11 cellular contexts compared by ENCODE assay signal in genomic region chr3:196198771-196199753, GRCh38. TPM values are rescaled to one million over a fixed set of nuclear protein-coding genes. Genes with fewer than 3 reads are reported as not detected.
DNase-seq lines count a peak whose midpoint lies in the region; ATAC-seq and TF ChIP-seq lines count a peak whose summit lies in the region.
"Had no signal": no experiment of that assay in that cellular context is flagged by ENCODE, and none has a peak within 500 bp of the region (broad histone marks: within the 10 kb centered on the region; RNA-seq: fewer than 3 reads in every experiment).

No MANE protein-coding gene starts in this region.

- H3K4me2 ChIP-seq in mammary epithelial cell (ENCODE audit: insufficient read depth, low read depth, low read length) = no peak overlapping the region

- no peaks in the 10 kb centered on the region for H3K36me3 ChIP-seq in mammary epithelial cell (ENCODE audit: insufficient read depth, low read length)
- H3K36me3 ChIP-seq: sigmoid colon had no signal

- H3K27ac ChIP-seq in mammary epithelial cell (ENCODE audit: insufficient read depth, low read depth, low read length) = no peak overlapping the region
- H3K27ac ChIP-seq: sigmoid colon had no signal

- no peaks in the 10 kb centered on the region for H4K20me1 ChIP-seq in mammary epithelial cell (ENCODE audit: insufficient read depth, low read length)

- no peak overlapping the region for H3K9ac ChIP-seq in mammary epithelial cell (ENCODE audit: insufficient read depth, low read length)

- no peak for ATAC-seq in GM21447 (IDR thresholded peaks at IDR 0.05; ENCODE audit: unreplicated experiment)

- H3K79me2 ChIP-seq in mammary epithelial cell (ENCODE audit: insufficient read depth, low read length) = no peaks in the 10 kb centered on the region

- H3K4me3 ChIP-seq in NB4 (ENCODE audit: low read depth, low read length) = no peak overlapping the region
- H3K4me3 ChIP-seq in mammary epithelial cell (replicated peaks in 1 of 3; ENCODE audit: insufficient read depth in 1 of 3, low read depth in 2 of 3, low read length in 3 of 3) = no peak overlapping the region
- H3K4me3 ChIP-seq: sigmoid colon had no signal

- DNase-seq in DMS53 (lab: John Stamatoyannopoulos, UW) (peak; percentile 51), DMS53 treated with DMSO at 0.1 percent for 48 hours (lab: John Stamatoyannopoulos, UW; ENCODE audit: unreplicated experiment) (no peak), NB4 (ENCODE audit: low read depth) (peak; percentile 66), mammary epithelial cell (no peak), retina (peak; percentile 40), AG08395 (ENCODE audit: low spot score) (no peak)
- DNase-seq in activated CD4-positive, alpha-beta T cell treated with anti-CD3 and anti-CD28 coated beads for 4 hours = no peak
- DNase-seq: NCI-H1092 treated with DMSO at 0.1 percent for 48 hours, sigmoid colon had no signal

- no peak for TF ChIP-seq POLR2A in NB4 (IDR thresholded peaks at IDR 0.05; ENCODE audit: extremely low read depth, insufficient read length)

- no peak overlapping the region for H2AFZ ChIP-seq in mammary epithelial cell (ENCODE audit: low read depth, low read length)

- 77% methylated on average over 18 of the region's 19 CpGs for WGBS in mammary epithelial cell (ENCODE audit: low coverage, missing lambda C conversion rate)

- dilution Hi-C loops in mammary epithelial cell (cut with HindIII; ENCODE audit: low sequenced_read_pairs) = no loop called here

- H3K4me1 ChIP-seq in mammary epithelial cell (ENCODE audit: insufficient read depth, low read length) = peaks cover 2% of the 10 kb centered on the region

- no peaks in the 10 kb centered on the region for H3K9me3 ChIP-seq in mammary epithelial cell (replicated peaks; ENCODE audit: insufficient read depth, low read length)
- H3K9me3 ChIP-seq: sigmoid colon had no signal

- CTCF ChIA-PET in mammary epithelial cell (lab: Charles Lee; ENCODE audit: low non-redundant PET) = interaction anchor here (0.6 kb wide), 2 partner anchors 126 to 135 kb away, joined by 4 to 27 read pairs; no protein-coding TSS in a partner anchor

- in situ Hi-C loops in mammary epithelial cell (cut with MboI; ENCODE audit: low sequenced_read_pairs in 2 of 2) = loop anchor here (5.0 to 25.0 kb wide), 3 partner anchors 127 to 362 kb away; no protein-coding TSS in a partner anchor

- intact Hi-C loops in mammary epithelial cell (cut with micrococcal nuclease) = no loop called here

- H3K27me3 ChIP-seq in mammary epithelial cell (ENCODE audit: insufficient read depth, low read length) = no peaks in the 10 kb centered on the region
- H3K27me3 ChIP-seq: sigmoid colon had no signal

- TF ChIP-seq CTCF in NB4 (IDR thresholded peaks at IDR 0.05; ENCODE audit: low read depth, low read length) = peak; percentile 41
- peak; percentile 42 for TF ChIP-seq CTCF in mammary epithelial cell (conservative IDR thresholded peaks at IDR 0.05 in 1 of 2, IDR thresholded peaks at IDR 0.05 in 1 of 2; ENCODE audit: extremely low read depth in 1 of 2, insufficient read depth in 1 of 2, low read depth in 1 of 2, low read length in 2 of 2)

- no TSS peak for BruUV-seq in mammary epithelial cell (replicated peaks; lab: Mats Ljungman, UMichigan)

RNA-seq across cellular contexts. Expression of gene ZDHHC19, which starts 12.1 kb away (rescaled TPM):
- total RNA-seq in mammary epithelial cell = not detected
- polyA plus RNA-seq in mammary epithelial cell = not detected
- not detected for polyA minus RNA-seq in mammary epithelial cell
- total RNA-seq: fibroblast of villous mesenchyme had no signal

RNA-seq across cellular contexts. Expression of gene SLC51A, which starts 17.3 kb away (rescaled TPM):
- not detected for total RNA-seq in mammary epithelial cell
- polyA plus RNA-seq in mammary epithelial cell = not detected
- not detected for polyA minus RNA-seq in mammary epithelial cell
- total RNA-seq: fibroblast of villous mesenchyme, sigmoid colon had no signal

Comparison
In these comparisons a context has a peak if more than half of its experiments do, and no peak if none do; other contexts are left out.
1. DNase-seq: peak in DMS53 (single experiment), NB4 (single experiment) and retina (single experiment); none in DMS53 treated with DMSO at 0.1 percent for 48 hours (single experiment), mammary epithelial cell (single experiment), AG08395 (single experiment) and activated CD4-positive, alpha-beta T cell treated with anti-CD3 and anti-CD28 coated beads for 4 hours (0 of 2).